Comparison of ENCODE assay signal across 1 cellular context in genomic region chr21:20302084-20302483, GRCh38.
TF ChIP-seq lines count a peak whose summit lies in the region.

No MANE protein-coding gene starts in this region.

TF ChIP-seq in K562, 482 proteins besides CTCF, POLR2A, EP300 and RAD21 (continued from another document):
- TF ChIP-seq, protein P1, sequence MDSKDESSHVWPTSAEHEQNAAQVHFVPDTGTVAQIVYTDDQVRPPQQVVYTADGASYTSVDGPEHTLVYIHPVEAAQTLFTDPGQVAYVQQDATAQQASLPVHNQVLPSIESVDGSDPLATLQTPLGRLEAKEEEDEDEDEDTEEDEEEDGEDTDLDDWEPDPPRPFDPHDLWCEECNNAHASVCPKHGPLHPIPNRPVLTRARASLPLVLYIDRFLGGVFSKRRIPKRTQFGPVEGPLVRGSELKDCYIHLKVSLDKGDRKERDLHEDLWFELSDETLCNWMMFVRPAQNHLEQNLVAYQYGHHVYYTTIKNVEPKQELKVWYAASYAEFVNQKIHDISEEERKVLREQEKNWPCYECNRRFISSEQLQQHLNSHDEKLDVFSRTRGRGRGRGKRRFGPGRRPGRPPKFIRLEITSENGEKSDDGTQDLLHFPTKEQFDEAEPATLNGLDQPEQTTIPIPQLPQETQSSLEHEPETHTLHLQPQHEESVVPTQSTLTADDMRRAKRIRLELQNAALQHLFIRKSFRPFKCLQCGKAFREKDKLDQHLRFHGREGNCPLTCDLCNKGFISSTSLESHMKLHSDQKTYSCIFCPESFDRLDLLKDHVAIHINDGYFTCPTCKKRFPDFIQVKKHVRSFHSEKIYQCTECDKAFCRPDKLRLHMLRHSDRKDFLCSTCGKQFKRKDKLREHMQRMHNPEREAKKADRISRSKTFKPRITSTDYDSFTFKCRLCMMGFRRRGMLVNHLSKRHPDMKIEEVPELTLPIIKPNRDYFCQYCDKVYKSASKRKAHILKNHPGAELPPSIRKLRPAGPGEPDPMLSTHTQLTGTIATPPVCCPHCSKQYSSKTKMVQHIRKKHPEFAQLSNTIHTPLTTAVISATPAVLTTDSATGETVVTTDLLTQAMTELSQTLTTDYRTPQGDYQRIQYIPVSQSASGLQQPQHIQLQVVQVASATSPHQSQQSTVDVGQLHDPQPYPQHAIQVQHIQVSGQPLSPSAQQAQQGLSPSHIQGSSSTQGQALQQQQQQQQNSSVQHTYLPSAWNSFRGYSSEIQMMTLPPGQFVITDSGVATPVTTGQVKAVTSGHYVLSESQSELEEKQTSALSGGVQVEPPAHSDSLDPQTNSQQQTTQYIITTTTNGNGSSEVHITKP (IDR thresholded peaks at IDR 0.05; ENCODE audit: partially characterized antibody) = peak; percentile 63
- TF ChIP-seq POLR2H (tag; IDR thresholded peaks at IDR 0.05; ENCODE audit: low read depth) = no peak
TF ChIP-seq in K562: peak in this region for 1.
